ENCODE assay signal across 1 cellular context in the genomic region with DNA sequence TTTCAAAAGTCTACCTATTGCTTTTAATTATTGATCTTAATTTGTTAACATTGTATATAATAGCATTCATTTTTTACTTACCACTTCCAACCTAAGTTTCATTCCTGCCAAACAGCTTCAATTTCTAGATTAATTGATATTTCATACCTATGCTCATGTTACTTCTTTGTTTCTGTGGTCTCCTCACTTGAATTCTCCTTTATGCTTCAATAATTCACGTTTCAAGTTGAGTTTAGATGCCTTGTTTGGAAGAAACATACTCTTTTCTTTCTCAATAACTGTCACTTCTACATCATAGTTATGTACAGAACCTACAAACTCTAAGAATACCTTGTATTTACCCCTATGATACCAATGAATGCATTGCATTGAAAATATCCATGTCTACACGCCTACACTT.
A peak's percentile ranks its signal among the peaks of the same experiment; 100 is the strongest.
TF ChIP-seq lines count a peak whose summit lies in the region.

No MANE protein-coding gene starts in this region.

TF ChIP-seq in GM12878, 131 proteins besides CTCF, POLR2A, EP300 and RAD21 (continued from another document and continues in another):
- TF ChIP-seq TCF3 (IDR thresholded peaks at IDR 0.05; ENCODE audit: borderline replicate concordance, insufficient read depth, low read depth, low read length) (no peak), ZNF592 (IDR thresholded peaks at IDR 0.05) (no peak), EGR1 (IDR thresholded peaks at IDR 0.05; ENCODE audit: borderline replicate concordance in 1 of 2, low read depth in 2 of 2, low read length in 2 of 2) (no peak), ZNF274 (IDR thresholded peaks at IDR 0.05; ENCODE audit: insufficient read depth, insufficient read length) (no peak), CBX3 (IDR thresholded peaks at IDR 0.05; ENCODE audit: borderline replicate concordance, low read depth) (no peak), SMAD1 (IDR thresholded peaks at IDR 0.05; ENCODE audit: low read depth, partially characterized antibody) (no peak), BHLHE40 (IDR thresholded peaks at IDR 0.05; ENCODE audit: borderline replicate concordance in 1 of 2, low read depth in 2 of 2, low read length in 1 of 2) (peak; percentile 54 to 58; a peak in 1 of 4 replicates), FOXK2 (IDR thresholded peaks at IDR 0.05) (no peak), MEF2B (IDR thresholded peaks at IDR 0.05; ENCODE audit: partially characterized antibody, poor library complexity, severe bottlenecking) (peak; percentile 11), DPF2 (IDR thresholded peaks at IDR 0.05) (0 out of 2 replicates have a peak, but pooled peaks have one; percentile 14), ATF7 (IDR thresholded peaks at IDR 0.05; ENCODE audit: low read depth) (peak; percentile 41), SIX5 (IDR thresholded peaks at IDR 0.05; ENCODE audit: low read depth, low read length, severe bottlenecking) (no peak), WRNIP1 (IDR thresholded peaks at IDR 0.05; ENCODE audit: borderline replicate concordance, low read depth, low read length) (no peak), KAT2A (conservative IDR thresholded peaks at IDR 0.05; ENCODE audit: control insufficient read depth, low read depth, low read length) (no peak), CEBPZ (IDR thresholded peaks at IDR 0.05; ENCODE audit: low read depth, low read length) (no peak), LARP7 (IDR thresholded peaks at IDR 0.05) (no peak), BRCA1 (IDR thresholded peaks at IDR 0.05; ENCODE audit: low read depth, low read length) (no peak), NR2C1 (IDR thresholded peaks at IDR 0.05) (no peak), RELB (IDR thresholded peaks at IDR 0.05; ENCODE audit: low read depth) (peak; percentile 26; the same call in 1 of the 2 replicates), ZNF384 (IDR thresholded peaks at IDR 0.05; ENCODE audit: borderline replicate concordance, low read depth, low read length) (no peak), SMC3 (IDR thresholded peaks at IDR 0.05; ENCODE audit: borderline replicate concordance, low read length) (no peak), RELA (IDR thresholded peaks at IDR 0.05; ENCODE audit: borderline replicate concordance, partially characterized antibody) (no peak), BMI1 (IDR thresholded peaks at IDR 0.05; ENCODE audit: borderline replicate concordance) (peak; percentile 23; the same call in 1 of the 2 replicates), MYC (IDR thresholded peaks at IDR 0.05; ENCODE audit: insufficient read depth, insufficient read length, insufficient replicate concordance, low read length, severe bottlenecking) (no peak), STAT3 (IDR thresholded peaks at IDR 0.05; ENCODE audit: low read depth, low read length) (no peak), EZH2 (IDR thresholded peaks at IDR 0.05; ENCODE audit: borderline replicate concordance, control insufficient read depth, low read depth, low read length) (no peak), MTA2 (IDR thresholded peaks at IDR 0.05; ENCODE audit: low read depth) (peak; percentile 82; the same call in 1 of the 2 replicates), CEBPB (IDR thresholded peaks at IDR 0.05; ENCODE audit: borderline replicate concordance in 1 of 2, low read depth in 2 of 2, low read length in 2 of 2) (no peak), FOS (IDR thresholded peaks at IDR 0.05; ENCODE audit: borderline replicate concordance, extremely low read depth, insufficient read length) (no peak), ETV6 (conservative IDR thresholded peaks at IDR 0.05 in 1 of 2, IDR thresholded peaks at IDR 0.05 in 1 of 2; ENCODE audit: borderline replicate concordance in 1 of 2, low read depth in 1 of 2) (no peak), RUNX3 (IDR thresholded peaks at IDR 0.05; ENCODE audit: low read length) (peak; percentile 53), ZNF207 (IDR thresholded peaks at IDR 0.05; ENCODE audit: borderline replicate concordance) (no peak), POLR2AphosphoS5 (IDR thresholded peaks at IDR 0.05; ENCODE audit: low read length) (no peak)
- TF ChIP-seq, protein P1, sequence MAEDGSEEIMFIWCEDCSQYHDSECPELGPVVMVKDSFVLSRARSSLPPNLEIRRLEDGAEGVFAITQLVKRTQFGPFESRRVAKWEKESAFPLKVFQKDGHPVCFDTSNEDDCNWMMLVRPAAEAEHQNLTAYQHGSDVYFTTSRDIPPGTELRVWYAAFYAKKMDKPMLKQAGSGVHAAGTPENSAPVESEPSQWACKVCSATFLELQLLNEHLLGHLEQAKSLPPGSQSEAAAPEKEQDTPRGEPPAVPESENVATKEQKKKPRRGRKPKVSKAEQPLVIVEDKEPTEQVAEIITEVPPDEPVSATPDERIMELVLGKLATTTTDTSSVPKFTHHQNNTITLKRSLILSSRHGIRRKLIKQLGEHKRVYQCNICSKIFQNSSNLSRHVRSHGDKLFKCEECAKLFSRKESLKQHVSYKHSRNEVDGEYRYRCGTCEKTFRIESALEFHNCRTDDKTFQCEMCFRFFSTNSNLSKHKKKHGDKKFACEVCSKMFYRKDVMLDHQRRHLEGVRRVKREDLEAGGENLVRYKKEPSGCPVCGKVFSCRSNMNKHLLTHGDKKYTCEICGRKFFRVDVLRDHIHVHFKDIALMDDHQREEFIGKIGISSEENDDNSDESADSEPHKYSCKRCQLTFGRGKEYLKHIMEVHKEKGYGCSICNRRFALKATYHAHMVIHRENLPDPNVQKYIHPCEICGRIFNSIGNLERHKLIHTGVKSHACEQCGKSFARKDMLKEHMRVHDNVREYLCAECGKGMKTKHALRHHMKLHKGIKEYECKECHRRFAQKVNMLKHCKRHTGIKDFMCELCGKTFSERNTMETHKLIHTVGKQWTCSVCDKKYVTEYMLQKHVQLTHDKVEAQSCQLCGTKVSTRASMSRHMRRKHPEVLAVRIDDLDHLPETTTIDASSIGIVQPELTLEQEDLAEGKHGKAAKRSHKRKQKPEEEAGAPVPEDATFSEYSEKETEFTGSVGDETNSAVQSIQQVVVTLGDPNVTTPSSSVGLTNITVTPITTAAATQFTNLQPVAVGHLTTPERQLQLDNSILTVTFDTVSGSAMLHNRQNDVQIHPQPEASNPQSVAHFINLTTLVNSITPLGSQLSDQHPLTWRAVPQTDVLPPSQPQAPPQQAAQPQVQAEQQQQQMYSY (CRISPR knock-in tag; IDR thresholded peaks at IDR 0.05) = no peak
- TF ChIP-seq, protein P2, sequence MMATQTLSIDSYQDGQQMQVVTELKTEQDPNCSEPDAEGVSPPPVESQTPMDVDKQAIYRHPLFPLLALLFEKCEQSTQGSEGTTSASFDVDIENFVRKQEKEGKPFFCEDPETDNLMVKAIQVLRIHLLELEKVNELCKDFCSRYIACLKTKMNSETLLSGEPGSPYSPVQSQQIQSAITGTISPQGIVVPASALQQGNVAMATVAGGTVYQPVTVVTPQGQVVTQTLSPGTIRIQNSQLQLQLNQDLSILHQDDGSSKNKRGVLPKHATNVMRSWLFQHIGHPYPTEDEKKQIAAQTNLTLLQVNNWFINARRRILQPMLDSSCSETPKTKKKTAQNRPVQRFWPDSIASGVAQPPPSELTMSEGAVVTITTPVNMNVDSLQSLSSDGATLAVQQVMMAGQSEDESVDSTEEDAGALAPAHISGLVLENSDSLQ (IDR thresholded peaks at IDR 0.05) = 0 out of 2 replicates have a peak, but pooled peaks have one; percentile 21
- TF ChIP-seq, protein P3, sequence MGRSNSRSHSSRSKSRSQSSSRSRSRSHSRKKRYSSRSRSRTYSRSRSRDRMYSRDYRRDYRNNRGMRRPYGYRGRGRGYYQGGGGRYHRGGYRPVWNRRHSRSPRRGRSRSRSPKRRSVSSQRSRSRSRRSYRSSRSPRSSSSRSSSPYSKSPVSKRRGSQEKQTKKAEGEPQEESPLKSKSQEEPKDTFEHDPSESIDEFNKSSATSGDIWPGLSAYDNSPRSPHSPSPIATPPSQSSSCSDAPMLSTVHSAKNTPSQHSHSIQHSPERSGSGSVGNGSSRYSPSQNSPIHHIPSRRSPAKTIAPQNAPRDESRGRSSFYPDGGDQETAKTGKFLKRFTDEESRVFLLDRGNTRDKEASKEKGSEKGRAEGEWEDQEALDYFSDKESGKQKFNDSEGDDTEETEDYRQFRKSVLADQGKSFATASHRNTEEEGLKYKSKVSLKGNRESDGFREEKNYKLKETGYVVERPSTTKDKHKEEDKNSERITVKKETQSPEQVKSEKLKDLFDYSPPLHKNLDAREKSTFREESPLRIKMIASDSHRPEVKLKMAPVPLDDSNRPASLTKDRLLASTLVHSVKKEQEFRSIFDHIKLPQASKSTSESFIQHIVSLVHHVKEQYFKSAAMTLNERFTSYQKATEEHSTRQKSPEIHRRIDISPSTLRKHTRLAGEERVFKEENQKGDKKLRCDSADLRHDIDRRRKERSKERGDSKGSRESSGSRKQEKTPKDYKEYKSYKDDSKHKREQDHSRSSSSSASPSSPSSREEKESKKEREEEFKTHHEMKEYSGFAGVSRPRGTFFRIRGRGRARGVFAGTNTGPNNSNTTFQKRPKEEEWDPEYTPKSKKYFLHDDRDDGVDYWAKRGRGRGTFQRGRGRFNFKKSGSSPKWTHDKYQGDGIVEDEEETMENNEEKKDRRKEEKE (IDR thresholded peaks at IDR 0.05) = no peak
- TF ChIP-seq, protein P4, sequence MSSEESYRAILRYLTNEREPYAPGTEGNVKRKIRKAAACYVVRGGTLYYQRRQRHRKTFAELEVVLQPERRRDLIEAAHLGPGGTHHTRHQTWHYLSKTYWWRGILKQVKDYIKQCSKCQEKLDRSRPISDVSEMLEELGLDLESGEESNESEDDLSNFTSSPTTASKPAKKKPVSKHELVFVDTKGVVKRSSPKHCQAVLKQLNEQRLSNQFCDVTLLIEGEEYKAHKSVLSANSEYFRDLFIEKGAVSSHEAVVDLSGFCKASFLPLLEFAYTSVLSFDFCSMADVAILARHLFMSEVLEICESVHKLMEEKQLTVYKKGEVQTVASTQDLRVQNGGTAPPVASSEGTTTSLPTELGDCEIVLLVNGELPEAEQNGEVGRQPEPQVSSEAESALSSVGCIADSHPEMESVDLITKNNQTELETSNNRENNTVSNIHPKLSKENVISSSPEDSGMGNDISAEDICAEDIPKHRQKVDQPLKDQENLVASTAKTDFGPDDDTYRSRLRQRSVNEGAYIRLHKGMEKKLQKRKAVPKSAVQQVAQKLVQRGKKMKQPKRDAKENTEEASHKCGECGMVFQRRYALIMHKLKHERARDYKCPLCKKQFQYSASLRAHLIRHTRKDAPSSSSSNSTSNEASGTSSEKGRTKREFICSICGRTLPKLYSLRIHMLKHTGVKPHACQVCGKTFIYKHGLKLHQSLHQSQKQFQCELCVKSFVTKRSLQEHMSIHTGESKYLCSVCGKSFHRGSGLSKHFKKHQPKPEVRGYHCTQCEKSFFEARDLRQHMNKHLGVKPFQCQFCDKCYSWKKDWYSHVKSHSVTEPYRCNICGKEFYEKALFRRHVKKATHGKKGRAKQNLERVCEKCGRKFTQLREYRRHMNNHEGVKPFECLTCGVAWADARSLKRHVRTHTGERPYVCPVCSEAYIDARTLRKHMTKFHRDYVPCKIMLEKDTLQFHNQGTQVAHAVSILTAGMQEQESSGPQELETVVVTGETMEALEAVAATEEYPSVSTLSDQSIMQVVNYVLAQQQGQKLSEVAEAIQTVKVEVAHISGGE (CRISPR knock-in tag; IDR thresholded peaks at IDR 0.05) = no peak
